8 cellular contexts compared by ENCODE assay signal in genomic region chr4:15005474-15006115, GRCh38. TPM values are rescaled to one million over a fixed set of nuclear protein-coding genes. Genes with fewer than 3 reads are reported as not detected.
DNase-seq lines count a peak whose midpoint lies in the region; ATAC-seq and TF ChIP-seq lines count a peak whose summit lies in the region.

No MANE protein-coding gene starts in this region.

- H3K4me3 ChIP-seq in right atrium auricular region (peak overlapping the region; percentile 93 to 97), breast epithelium (peak overlapping the region; percentile 94 to 98 (median 95)), vagina (peak overlapping the region; percentile 87 to 95)

- no peak for TF ChIP-seq CTCF in right atrium auricular region (IDR thresholded peaks at IDR 0.05)
- no peak for TF ChIP-seq CTCF in breast epithelium (IDR thresholded peaks at IDR 0.05)
- no peak for TF ChIP-seq CTCF in mesothelial cell of epicardium (IDR thresholded peaks at IDR 0.05; ENCODE audit: unreplicated experiment)
- no peak for TF ChIP-seq CTCF in vagina (IDR thresholded peaks at IDR 0.05)

- intact Hi-C loops in Right ventricle myocardium superior (cut with DNase I) (loop anchor here (10.0 kb wide), 1 partner anchor 251 kb away; no protein-coding TSS in a partner anchor), breast epithelium (cut with DNase I; ENCODE audit: low total_unique reads) (no loop called here), vagina (cut with DNase I) (loop anchor here (10.0 kb wide), 1 partner anchor 1219 kb away; the partner anchor contains the start of gene TAPT1)

- H3K27ac Mint-ChIP-seq in mesothelial cell of epicardium = no peak overlapping the region

- TF ChIP-seq POLR2A in breast epithelium (IDR thresholded peaks at IDR 0.05) (no peak), vagina (IDR thresholded peaks at IDR 0.05) (no peak)

- no peaks in the 10 kb centered on the region for H3K9me3 Mint-ChIP-seq in mesothelial cell of epicardium

- peaks cover 0 to 45% of the 10 kb centered on the region in 2 donors for H3K4me1 ChIP-seq in right atrium auricular region
- peaks cover 0 to 10% of the 10 kb centered on the region in 2 donors for H3K4me1 ChIP-seq in breast epithelium
- peaks cover 34% of the 10 kb centered on the region for H3K4me1 ChIP-seq in vagina

- H3K9me3 ChIP-seq in right atrium auricular region = no peaks in the 10 kb centered on the region
- no peaks in the 10 kb centered on the region for H3K9me3 ChIP-seq in breast epithelium
- no peaks in the 10 kb centered on the region for H3K9me3 ChIP-seq in vagina

- ATAC-seq in Right ventricle myocardium superior (ENCODE audit: poor library complexity) = no peak
- ATAC-seq in HG02970 (IDR thresholded peaks at IDR 0.05; ENCODE audit: low FRiP score, unreplicated experiment) = no peak
- ATAC-seq in GM19328 (IDR thresholded peaks at IDR 0.05; ENCODE audit: unreplicated experiment) = no peak

- peaks cover 11% of the 10 kb centered on the region for H3K27me3 Mint-ChIP-seq in mesothelial cell of epicardium (ENCODE audit: low read depth)

- H3K4me3 Mint-ChIP-seq in mesothelial cell of epicardium = peak overlapping the region; percentile 79

- no peaks in the 10 kb centered on the region for H3K27me3 ChIP-seq in right atrium auricular region
- no peaks in the 10 kb centered on the region for H3K27me3 ChIP-seq in breast epithelium
- H3K27me3 ChIP-seq in vagina = no peaks in the 10 kb centered on the region

- H3K36me3 Mint-ChIP-seq in mesothelial cell of epicardium = no peaks in the 10 kb centered on the region

- peak overlapping the region; percentile 100 for H3K27ac ChIP-seq in right atrium auricular region
- H3K27ac ChIP-seq in breast epithelium = peak overlapping the region; percentile 99 to 100
- H3K27ac ChIP-seq in vagina = peak overlapping the region; percentile 100

- DNase-seq in right atrium auricular region (ENCODE audit: low spot score) = no peak
- DNase-seq in Right ventricle myocardium superior = no peak
- no peak for DNase-seq in breast epithelium (ENCODE audit: low spot score in 2 of 2)
- DNase-seq in mesothelial cell of epicardium (ENCODE audit: low spot score in 2 of 2, unreplicated experiment in 2 of 2) = no peak
- DNase-seq in vagina (ENCODE audit: extremely low spot score in 2 of 2) = no peak
- no peak for DNase-seq in NCI-H82 treated with DMSO at 0.1 percent for 48 hours (lab: John Stamatoyannopoulos, UW; ENCODE audit: unreplicated experiment)

- H3K4me1 Mint-ChIP-seq in mesothelial cell of epicardium = peaks cover 14% of the 10 kb centered on the region

- no peaks in the 10 kb centered on the region for H3K36me3 ChIP-seq in right atrium auricular region
- H3K36me3 ChIP-seq in breast epithelium = no peaks in the 10 kb centered on the region
- peaks cover 0 to 10% of the 10 kb centered on the region in 2 donors for H3K36me3 ChIP-seq in vagina

RNA-seq across cellular contexts. Expression of gene CPEB2, which starts 3.3 kb away (rescaled TPM):
- total RNA-seq in right atrium auricular region (10 to 100 TPM in 1 of 2 donors, 1 to 10 TPM in 1; 8.6 to 11.6 TPM), Right ventricle myocardium superior (26.2 TPM), breast epithelium (10 to 100 TPM; 16.7 to 33.4 (median 26.4) TPM), mesothelial cell of epicardium (4.1 to 5.3 TPM (median 4.8 TPM) in 3 replicates), vagina (40.0 TPM)
